Comparison of ENCODE assay signal across 1 cellular context in the genomic region with DNA sequence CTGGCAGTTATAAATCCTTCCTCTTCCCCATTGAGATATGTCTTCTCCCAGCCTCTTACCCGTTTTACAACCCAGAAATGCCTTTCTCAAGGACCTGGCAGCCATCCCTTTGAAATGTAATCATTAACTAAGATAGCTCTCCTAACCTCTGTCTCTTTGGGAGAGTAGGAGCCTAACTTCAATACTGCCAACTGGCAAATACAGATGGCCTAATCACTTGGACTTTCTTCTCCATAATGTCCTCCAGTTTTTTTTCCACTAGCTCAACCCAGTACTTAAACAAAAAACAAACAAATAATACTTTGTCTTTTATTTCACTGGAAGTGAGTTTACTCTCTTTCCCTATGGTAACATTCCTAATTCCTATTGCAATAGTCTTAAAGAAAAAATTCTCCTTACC.
TF ChIP-seq lines count a peak whose summit lies in the region.

No MANE protein-coding gene starts in this region.

TF ChIP-seq in GM23338, 12 proteins besides CTCF, POLR2A, EP300 and RAD21 (continued from another document):
- TF ChIP-seq, protein P1, sequence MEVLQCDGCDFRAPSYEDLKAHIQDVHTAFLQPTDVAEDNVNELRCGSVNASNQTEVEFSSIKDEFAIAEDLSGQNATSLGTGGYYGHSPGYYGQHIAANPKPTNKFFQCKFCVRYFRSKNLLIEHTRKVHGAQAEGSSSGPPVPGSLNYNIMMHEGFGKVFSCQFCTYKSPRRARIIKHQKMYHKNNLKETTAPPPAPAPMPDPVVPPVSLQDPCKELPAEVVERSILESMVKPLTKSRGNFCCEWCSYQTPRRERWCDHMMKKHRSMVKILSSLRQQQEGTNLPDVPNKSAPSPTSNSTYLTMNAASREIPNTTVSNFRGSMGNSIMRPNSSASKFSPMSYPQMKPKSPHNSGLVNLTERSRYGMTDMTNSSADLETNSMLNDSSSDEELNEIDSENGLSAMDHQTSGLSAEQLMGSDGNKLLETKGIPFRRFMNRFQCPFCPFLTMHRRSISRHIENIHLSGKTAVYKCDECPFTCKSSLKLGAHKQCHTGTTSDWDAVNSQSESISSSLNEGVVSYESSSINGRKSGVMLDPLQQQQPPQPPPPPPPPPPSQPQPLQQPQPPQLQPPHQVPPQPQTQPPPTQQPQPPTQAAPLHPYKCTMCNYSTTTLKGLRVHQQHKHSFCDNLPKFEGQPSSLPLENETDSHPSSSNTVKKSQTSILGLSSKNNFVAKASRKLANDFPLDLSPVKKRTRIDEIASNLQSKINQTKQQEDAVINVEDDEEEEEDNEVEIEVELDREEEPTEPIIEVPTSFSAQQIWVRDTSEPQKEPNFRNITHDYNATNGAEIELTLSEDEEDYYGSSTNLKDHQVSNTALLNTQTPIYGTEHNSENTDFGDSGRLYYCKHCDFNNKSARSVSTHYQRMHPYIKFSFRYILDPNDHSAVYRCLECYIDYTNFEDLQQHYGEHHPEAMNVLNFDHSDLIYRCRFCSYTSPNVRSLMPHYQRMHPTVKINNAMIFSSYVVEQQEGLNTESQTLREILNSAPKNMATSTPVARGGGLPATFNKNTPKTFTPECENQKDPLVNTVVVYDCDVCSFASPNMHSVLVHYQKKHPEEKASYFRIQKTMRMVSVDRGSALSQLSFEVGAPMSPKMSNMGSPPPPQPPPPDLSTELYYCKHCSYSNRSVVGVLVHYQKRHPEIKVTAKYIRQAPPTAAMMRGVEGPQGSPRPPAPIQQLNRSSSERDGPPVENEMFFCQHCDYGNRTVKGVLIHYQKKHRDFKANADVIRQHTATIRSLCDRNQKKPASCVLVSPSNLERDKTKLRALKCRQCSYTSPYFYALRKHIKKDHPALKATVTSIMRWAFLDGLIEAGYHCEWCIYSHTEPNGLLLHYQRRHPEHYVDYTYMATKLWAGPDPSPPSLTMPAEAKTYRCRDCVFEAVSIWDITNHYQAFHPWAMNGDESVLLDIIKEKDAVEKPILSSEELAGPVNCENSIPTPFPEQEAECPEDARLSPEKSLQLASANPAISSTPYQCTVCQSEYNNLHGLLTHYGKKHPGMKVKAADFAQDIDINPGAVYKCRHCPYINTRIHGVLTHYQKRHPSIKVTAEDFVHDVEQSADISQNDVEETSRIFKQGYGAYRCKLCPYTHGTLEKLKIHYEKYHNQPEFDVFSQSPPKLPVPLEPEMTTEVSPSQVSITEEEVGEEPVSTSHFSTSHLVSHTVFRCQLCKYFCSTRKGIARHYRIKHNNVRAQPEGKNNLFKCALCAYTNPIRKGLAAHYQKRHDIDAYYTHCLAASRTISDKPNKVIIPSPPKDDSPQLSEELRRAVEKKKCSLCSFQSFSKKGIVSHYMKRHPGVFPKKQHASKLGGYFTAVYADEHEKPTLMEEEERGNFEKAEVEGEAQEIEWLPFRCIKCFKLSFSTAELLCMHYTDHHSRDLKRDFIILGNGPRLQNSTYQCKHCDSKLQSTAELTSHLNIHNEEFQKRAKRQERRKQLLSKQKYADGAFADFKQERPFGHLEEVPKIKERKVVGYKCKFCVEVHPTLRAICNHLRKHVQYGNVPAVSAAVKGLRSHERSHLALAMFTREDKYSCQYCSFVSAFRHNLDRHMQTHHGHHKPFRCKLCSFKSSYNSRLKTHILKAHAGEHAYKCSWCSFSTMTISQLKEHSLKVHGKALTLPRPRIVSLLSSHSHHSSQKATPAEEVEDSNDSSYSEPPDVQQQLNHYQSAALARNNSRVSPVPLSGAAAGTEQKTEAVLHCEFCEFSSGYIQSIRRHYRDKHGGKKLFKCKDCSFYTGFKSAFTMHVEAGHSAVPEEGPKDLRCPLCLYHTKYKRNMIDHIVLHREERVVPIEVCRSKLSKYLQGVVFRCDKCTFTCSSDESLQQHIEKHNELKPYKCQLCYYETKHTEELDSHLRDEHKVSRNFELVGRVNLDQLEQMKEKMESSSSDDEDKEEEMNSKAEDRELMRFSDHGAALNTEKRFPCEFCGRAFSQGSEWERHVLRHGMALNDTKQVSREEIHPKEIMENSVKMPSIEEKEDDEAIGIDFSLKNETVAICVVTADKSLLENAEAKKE (CRISPR knock-in tag; IDR thresholded peaks at IDR 0.05), result no peak
- TF ChIP-seq EZH2phosphoT487 (IDR thresholded peaks at IDR 0.05; ENCODE audit: unreplicated experiment) (no peak), ZNF114 (CRISPR knock-in tag; IDR thresholded peaks at IDR 0.05) (no peak), EZH2 (IDR thresholded peaks at IDR 0.05; ENCODE audit: low read depth, unreplicated experiment) (no peak)
- TF ChIP-seq, protein P2, sequence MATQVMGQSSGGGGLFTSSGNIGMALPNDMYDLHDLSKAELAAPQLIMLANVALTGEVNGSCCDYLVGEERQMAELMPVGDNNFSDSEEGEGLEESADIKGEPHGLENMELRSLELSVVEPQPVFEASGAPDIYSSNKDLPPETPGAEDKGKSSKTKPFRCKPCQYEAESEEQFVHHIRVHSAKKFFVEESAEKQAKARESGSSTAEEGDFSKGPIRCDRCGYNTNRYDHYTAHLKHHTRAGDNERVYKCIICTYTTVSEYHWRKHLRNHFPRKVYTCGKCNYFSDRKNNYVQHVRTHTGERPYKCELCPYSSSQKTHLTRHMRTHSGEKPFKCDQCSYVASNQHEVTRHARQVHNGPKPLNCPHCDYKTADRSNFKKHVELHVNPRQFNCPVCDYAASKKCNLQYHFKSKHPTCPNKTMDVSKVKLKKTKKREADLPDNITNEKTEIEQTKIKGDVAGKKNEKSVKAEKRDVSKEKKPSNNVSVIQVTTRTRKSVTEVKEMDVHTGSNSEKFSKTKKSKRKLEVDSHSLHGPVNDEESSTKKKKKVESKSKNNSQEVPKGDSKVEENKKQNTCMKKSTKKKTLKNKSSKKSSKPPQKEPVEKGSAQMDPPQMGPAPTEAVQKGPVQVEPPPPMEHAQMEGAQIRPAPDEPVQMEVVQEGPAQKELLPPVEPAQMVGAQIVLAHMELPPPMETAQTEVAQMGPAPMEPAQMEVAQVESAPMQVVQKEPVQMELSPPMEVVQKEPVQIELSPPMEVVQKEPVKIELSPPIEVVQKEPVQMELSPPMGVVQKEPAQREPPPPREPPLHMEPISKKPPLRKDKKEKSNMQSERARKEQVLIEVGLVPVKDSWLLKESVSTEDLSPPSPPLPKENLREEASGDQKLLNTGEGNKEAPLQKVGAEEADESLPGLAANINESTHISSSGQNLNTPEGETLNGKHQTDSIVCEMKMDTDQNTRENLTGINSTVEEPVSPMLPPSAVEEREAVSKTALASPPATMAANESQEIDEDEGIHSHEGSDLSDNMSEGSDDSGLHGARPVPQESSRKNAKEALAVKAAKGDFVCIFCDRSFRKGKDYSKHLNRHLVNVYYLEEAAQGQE (IDR thresholded peaks at IDR 0.05; ENCODE audit: unreplicated experiment), result no peak
